ENCODE assay signal across 15 cellular contexts in the genomic region with DNA sequence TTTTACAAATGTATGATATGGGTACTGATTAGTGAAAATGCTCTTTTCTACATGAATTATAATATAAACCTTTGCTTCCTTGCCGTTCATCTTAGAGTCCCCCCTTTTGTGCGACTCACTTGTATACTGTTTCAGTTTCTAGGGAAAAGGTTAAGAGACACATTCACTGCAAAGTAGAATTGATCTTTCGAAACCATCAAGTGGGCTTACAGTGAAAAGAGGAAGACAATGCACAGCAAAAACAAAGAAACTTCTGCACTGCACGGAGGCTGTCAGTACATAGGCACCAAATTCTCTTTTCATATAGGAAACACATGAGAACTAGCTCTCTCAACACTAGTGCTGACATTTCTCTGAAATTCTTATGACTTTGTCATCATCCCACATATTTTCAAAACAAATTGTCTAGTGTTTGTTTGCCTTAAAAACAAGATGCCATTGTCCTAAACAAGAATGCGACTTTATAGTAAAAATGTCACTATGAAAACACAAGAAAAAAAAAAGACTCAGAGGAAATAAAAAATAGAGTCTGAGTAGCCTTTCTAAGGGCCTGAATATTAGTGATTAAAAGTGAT.
DNase-seq lines count a peak whose midpoint lies in the region; ATAC-seq and TF ChIP-seq lines count a peak whose summit lies in the region.
"Had no signal": no experiment of that assay in that cellular context is flagged by ENCODE, and none has a peak within 500 bp of the region (broad histone marks: within the 10 kb centered on the region; RNA-seq: fewer than 3 reads in every experiment).

No MANE protein-coding gene starts in this region.

- H3K9ac ChIP-seq in neural progenitor cell (no peak overlapping the region), PC-3 (ENCODE audit: low read length) (no peak overlapping the region)
- H3K9ac ChIP-seq: KMS-11 had no signal

- DNase-seq in OCI-M1 (lab: John Stamatoyannopoulos, UW) (peak; percentile 6), neural progenitor cell (ENCODE audit: low spot score) (peak; percentile 25), NCI-H1417 treated with DMSO at 0.1 percent for 48 hours (lab: John Stamatoyannopoulos, UW) (no peak), PC-3 (no peak)
- DNase-seq in activated CD4-positive, alpha-beta T cell treated with anti-CD3 and anti-CD28 coated beads for 4 hours, result no peak
- DNase-seq: AML-193, natural killer cell, NCI-H187, NCI-H510A, stomach had no signal

- H3K36me3 Mint-ChIP-seq in neural progenitor cell, result no peaks in the 10 kb centered on the region
- H3K36me3 Mint-ChIP-seq: natural killer cell had no signal

- H3K4me3 ChIP-seq in neural progenitor cell, result no peak overlapping the region
- no peak overlapping the region for H3K4me3 ChIP-seq in PC-3 (ENCODE audit: low read length)
- H3K4me3 ChIP-seq: gastroesophageal sphincter, stomach had no signal

- H3K79me2 ChIP-seq in neural progenitor cell (ENCODE audit: low read depth) (no peaks in the 10 kb centered on the region), PC-3 (ENCODE audit: low read length) (no peaks in the 10 kb centered on the region)

- no peak overlapping the region for H3K27ac Mint-ChIP-seq in neural progenitor cell
- H3K27ac Mint-ChIP-seq: natural killer cell, progenitor cell of endocrine pancreas had no signal

- peaks cover 6% of the 10 kb centered on the region for H3K4me1 ChIP-seq in neural progenitor cell
- H3K4me1 ChIP-seq in PC-3 (ENCODE audit: insufficient read depth, low read length), result no peaks in the 10 kb centered on the region
- H3K4me1 ChIP-seq: gastroesophageal sphincter, stomach had no signal

- BruUV-seq in PC-3 (replicated peaks; lab: Mats Ljungman, UMichigan), result no TSS peak

- H3K27me3 ChIP-seq in neural progenitor cell (no peaks in the 10 kb centered on the region), PC-3 (ENCODE audit: low read length) (peaks cover 28% of the 10 kb centered on the region)
- H3K27me3 ChIP-seq: gastroesophageal sphincter, stomach had no signal

- no peak overlapping the region for H2AFZ ChIP-seq in neural progenitor cell (replicated peaks)
- H2AFZ ChIP-seq in PC-3 (ENCODE audit: low read length), result no peak overlapping the region

- H3K4me3 Mint-ChIP-seq in neural progenitor cell, result no peak overlapping the region
- H3K4me3 Mint-ChIP-seq: natural killer cell had no signal

- H3K27ac ChIP-seq in neural progenitor cell, result no peak overlapping the region
- no peak overlapping the region for H3K27ac ChIP-seq in PC-3 (ENCODE audit: low read length)
- H3K27ac ChIP-seq: gastroesophageal sphincter, KMS-11, stomach had no signal

- TF ChIP-seq CTCF in neural progenitor cell (IDR thresholded peaks at IDR 0.05) (no peak), PC-3 (conservative IDR thresholded peaks at IDR 0.05; ENCODE audit: low read depth, low read length) (no peak)

- H3K9me3 ChIP-seq in neural progenitor cell (ENCODE audit: low read depth), result no peaks in the 10 kb centered on the region
- H3K9me3 ChIP-seq in PC-3 (ENCODE audit: low read length), result no peaks in the 10 kb centered on the region
- H3K9me3 ChIP-seq: gastroesophageal sphincter, stomach had no signal

- peak; percentile 84 for ATAC-seq in GM18519 (IDR thresholded peaks at IDR 0.05; ENCODE audit: low FRiP score, unreplicated experiment)
- peak; percentile 50 for ATAC-seq in HG03520 (IDR thresholded peaks at IDR 0.05; ENCODE audit: unreplicated experiment)
- no peak for ATAC-seq in PC-3
- ATAC-seq: gastroesophageal sphincter, natural killer cell had no signal

- H4K20me1 ChIP-seq in neural progenitor cell (ENCODE audit: low read depth), result no peaks in the 10 kb centered on the region
- no peaks in the 10 kb centered on the region for H4K20me1 ChIP-seq in PC-3 (ENCODE audit: low read length)

- CTCF ChIA-PET in PC-3 (lab: Charles Lee), result no interaction called here

- H3K36me3 ChIP-seq in neural progenitor cell (no peaks in the 10 kb centered on the region), PC-3 (ENCODE audit: low read depth, low read length) (no peaks in the 10 kb centered on the region)
- H3K36me3 ChIP-seq: gastroesophageal sphincter, stomach had no signal

- no peaks in the 10 kb centered on the region for H3F3A ChIP-seq in neural progenitor cell (ENCODE audit: low read depth)
- no peaks in the 10 kb centered on the region for H3F3A ChIP-seq in PC-3 (ENCODE audit: low read length, unreplicated experiment)

- POLR2A ChIA-PET in PC-3 (lab: Charles Lee; ENCODE audit: unreplicated experiment), result no interaction called here

- H3K27me3 Mint-ChIP-seq in neural progenitor cell (ENCODE audit: insufficient read depth, low read depth), result peaks cover 6% of the 10 kb centered on the region
- H3K27me3 Mint-ChIP-seq: progenitor cell of endocrine pancreas had no signal

- peaks cover 2% of the 10 kb centered on the region for H3K4me1 Mint-ChIP-seq in neural progenitor cell
- H3K4me1 Mint-ChIP-seq: natural killer cell had no signal

- H3K4me2 ChIP-seq in neural progenitor cell (no peak overlapping the region), PC-3 (ENCODE audit: low read length) (no peak overlapping the region)
- H3K4me2 ChIP-seq: KMS-11 had no signal

- no peaks in the 10 kb centered on the region for H3K9me2 ChIP-seq in PC-3 (replicated peaks; ENCODE audit: low read length)

- intact Hi-C loops in PC-3 (cut with micrococcal nuclease), result no loop called here

- no peaks in the 10 kb centered on the region for H3K9me3 Mint-ChIP-seq in neural progenitor cell

Comparison
In these comparisons a context has a peak if more than half of its experiments do, and no peak if none do; other contexts are left out.
1. DNase-seq: peak in OCI-M1 (single experiment) and neural progenitor cell (single experiment); none in NCI-H1417 treated with DMSO at 0.1 percent for 48 hours (single experiment), activated CD4-positive, alpha-beta T cell treated with anti-CD3 and anti-CD28 coated beads for 4 hours (0 of 2) and PC-3 (single experiment).